16 cellular contexts compared by ENCODE assay signal in the genomic region with DNA sequence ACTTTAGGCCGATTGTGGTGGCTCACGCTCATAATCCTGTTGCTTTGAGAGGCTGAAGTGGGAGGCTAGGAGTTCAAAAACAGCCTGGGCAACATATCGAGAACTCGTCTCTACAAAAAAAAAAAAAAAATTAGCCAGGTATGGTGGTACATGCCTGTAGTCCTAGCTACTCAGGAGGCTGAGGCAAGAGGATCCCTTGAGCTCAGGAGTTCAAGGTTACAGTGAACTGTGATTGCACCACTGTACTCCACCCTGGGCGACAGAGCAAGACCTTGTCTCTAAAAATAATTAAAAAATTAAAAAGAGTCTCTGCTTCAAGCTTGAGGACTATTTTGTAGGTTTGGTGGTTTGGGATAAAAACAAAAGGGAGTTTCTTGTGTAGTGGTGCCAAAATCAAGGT. TPM values are rescaled to one million over a fixed set of nuclear protein-coding genes. Genes with fewer than 3 reads are reported as not detected.
DNase-seq lines count a peak whose midpoint lies in the region; ATAC-seq and TF ChIP-seq lines count a peak whose summit lies in the region.
"Had no signal": no experiment of that assay in that cellular context is flagged by ENCODE, and none has a peak within 500 bp of the region (broad histone marks: within the 10 kb centered on the region; RNA-seq: fewer than 3 reads in every experiment).

No MANE protein-coding gene starts in this region.

- peaks cover 0 to 44% (median 24%) of the 10 kb centered on the region in 10 experiments; a peak in 14 of 20 replicates for H3K4me1 ChIP-seq in BLaER1 treated with 17β-estradiol and CSF1 and Interleukin-3, amounts not matched to agents 10 nM and 100 nM
- H3K4me1 ChIP-seq: Caco-2 had no signal

- TF ChIP-seq CTCF in VCaP (conservative IDR thresholded peaks at IDR 0.05) (no peak), mesothelial cell of epicardium (IDR thresholded peaks at IDR 0.05; ENCODE audit: unreplicated experiment) (no peak)

- peaks cover 15 to 87% (median 67%) of the 10 kb centered on the region in 11 experiments; a peak in 21 of 22 replicates for H3K36me3 ChIP-seq in BLaER1 treated with 17β-estradiol and CSF1 and Interleukin-3, amounts not matched to agents 10 nM and 100 nM

- POLR2A ChIA-PET in activated CD4-positive, alpha-beta T cell treated with anti-CD3 and anti-CD28 coated beads for 36 hours (lab: Charles Lee) = interaction anchor here (0.7 kb wide), 1 partner anchor 1697 kb away, joined by 3 read pairs; no protein-coding TSS in a partner anchor

- H3K27ac ChIP-seq in BLaER1 treated with 17β-estradiol and CSF1 and Interleukin-3, amounts not matched to agents 10 nM and 100 nM = peak overlapping the region in 3 of 11 experiments; percentile 10 to 35 (median 18); a peak in 4 of 22 replicates
- H3K27ac ChIP-seq in VCaP = peak overlapping the region; percentile 34
- H3K27ac ChIP-seq: 22Rv1, HL-60 had no signal

- peak overlapping the region; percentile 47 for H3K27ac Mint-ChIP-seq in activated CD4-positive, alpha-beta T cell treated with anti-CD3 and anti-CD28 coated beads for 36 hours
- H3K27ac Mint-ChIP-seq in activated CD4-positive, alpha-beta T cell treated with anti-CD3 and anti-CD28 coated beads, Interleukin-2, amount 10 ng/mL, durations not matched to agents 24 days and 14 days = no peak overlapping the region
- peak overlapping the region; percentile 54 for H3K27ac Mint-ChIP-seq in mesothelial cell of epicardium
- H3K27ac Mint-ChIP-seq: CD8-positive, alpha-beta memory T cell had no signal

- CTCF ChIA-PET in activated CD4-positive, alpha-beta T cell treated with anti-CD3 and anti-CD28 coated beads for 36 hours (lab: Charles Lee) = interaction anchor here (1.0 kb wide), 1 partner anchor 144 kb away, joined by 4 read pairs; no protein-coding TSS in a partner anchor

- DNase-seq in activated CD4-positive, alpha-beta T cell treated with anti-CD3 and anti-CD28 coated beads for 36 hours = no peak
- DNase-seq in activated CD4-positive, alpha-beta T cell treated with anti-CD3 and anti-CD28 coated beads, Interleukin-2, amount 10 ng/mL, durations not matched to agents 24 days and 14 days = no peak
- DNase-seq in mesothelial cell of epicardium (ENCODE audit: low spot score in 2 of 2, unreplicated experiment in 2 of 2) (no peak), SW 1271 (lab: John Stamatoyannopoulos, UW) (no peak)
- DNase-seq: Caco-2; CD8-positive, alpha-beta memory T cell; DND-41; GDM1; HCEC 1CT had no signal

- ATAC-seq in activated CD4-positive, alpha-beta T cell treated with anti-CD3 and anti-CD28 coated beads for 36 hours = no peak
- no peak for ATAC-seq in HG02623 (IDR thresholded peaks at IDR 0.05; ENCODE audit: unreplicated experiment)

- H3K4me1 Mint-ChIP-seq in activated CD4-positive, alpha-beta T cell treated with anti-CD3 and anti-CD28 coated beads for 36 hours = peaks cover 34% of the 10 kb centered on the region
- peaks cover 30% of the 10 kb centered on the region for H3K4me1 Mint-ChIP-seq in activated CD4-positive, alpha-beta T cell treated with anti-CD3 and anti-CD28 coated beads, Interleukin-2, amount 10 ng/mL, durations not matched to agents 24 days and 14 days
- H3K4me1 Mint-ChIP-seq in mesothelial cell of epicardium = peaks cover 33% of the 10 kb centered on the region

- H4K20me1 ChIP-seq in BLaER1 treated with 17β-estradiol and CSF1 and Interleukin-3, amounts not matched to agents 10 nM and 100 nM = peaks cover 11 to 100% (median 92%) of the 10 kb centered on the region in 11 experiments; a peak in 19 of 22 replicates

- intact Hi-C loops in activated CD4-positive, alpha-beta T cell treated with anti-CD3 and anti-CD28 coated beads for 36 hours (cut with DNase I, micrococcal nuclease) = no loop called here
- intact Hi-C loops in activated CD4-positive, alpha-beta T cell treated with anti-CD3 and anti-CD28 coated beads, Interleukin-2, amount 10 ng/mL, durations not matched to agents 24 days and 14 days (cut with micrococcal nuclease) = no loop called here

- H3K9me3 Mint-ChIP-seq in activated CD4-positive, alpha-beta T cell treated with anti-CD3 and anti-CD28 coated beads for 36 hours (ENCODE audit: low read depth) = no peaks in the 10 kb centered on the region
- H3K9me3 Mint-ChIP-seq in activated CD4-positive, alpha-beta T cell treated with anti-CD3 and anti-CD28 coated beads, Interleukin-2, amount 10 ng/mL, durations not matched to agents 24 days and 14 days = no peaks in the 10 kb centered on the region
- no peaks in the 10 kb centered on the region for H3K9me3 Mint-ChIP-seq in mesothelial cell of epicardium
- H3K9me3 Mint-ChIP-seq: CD8-positive, alpha-beta memory T cell had no signal

- H3K4me3 Mint-ChIP-seq in activated CD4-positive, alpha-beta T cell treated with anti-CD3 and anti-CD28 coated beads for 36 hours = no peak overlapping the region
- no peak overlapping the region for H3K4me3 Mint-ChIP-seq in activated CD4-positive, alpha-beta T cell treated with anti-CD3 and anti-CD28 coated beads, Interleukin-2, amount 10 ng/mL, durations not matched to agents 24 days and 14 days
- H3K4me3 Mint-ChIP-seq in mesothelial cell of epicardium = no peak overlapping the region
- H3K4me3 Mint-ChIP-seq: CD8-positive, alpha-beta memory T cell had no signal

- no peak overlapping the region for H3K4me3 ChIP-seq in BLaER1 treated with 17β-estradiol and CSF1 and Interleukin-3, amounts not matched to agents 10 nM and 100 nM

- no peak overlapping the region for H3K9ac ChIP-seq in BLaER1 treated with 17β-estradiol and CSF1 and Interleukin-3, amounts not matched to agents 10 nM and 100 nM

- H3K27me3 Mint-ChIP-seq in activated CD4-positive, alpha-beta T cell treated with anti-CD3 and anti-CD28 coated beads for 36 hours = no peaks in the 10 kb centered on the region
- no peaks in the 10 kb centered on the region for H3K27me3 Mint-ChIP-seq in activated CD4-positive, alpha-beta T cell treated with anti-CD3 and anti-CD28 coated beads, Interleukin-2, amount 10 ng/mL, durations not matched to agents 24 days and 14 days
- H3K27me3 Mint-ChIP-seq in mesothelial cell of epicardium (ENCODE audit: low read depth) = no peaks in the 10 kb centered on the region
- H3K27me3 Mint-ChIP-seq: CD8-positive, alpha-beta memory T cell had no signal

- peak overlapping the region in 6 of 11 experiments; percentile 10 to 37 (median 15); a peak in 4 of 22 replicates for H3K4me2 ChIP-seq in BLaER1 treated with 17β-estradiol and CSF1 and Interleukin-3, amounts not matched to agents 10 nM and 100 nM

- H3K9me3 ChIP-seq in BLaER1 treated with 17β-estradiol and CSF1 and Interleukin-3, amounts not matched to agents 10 nM and 100 nM (replicated peaks in 1 of 11) = no peaks in the 10 kb centered on the region
- H3K9me3 ChIP-seq: Caco-2 had no signal

- H3K36me3 Mint-ChIP-seq in activated CD4-positive, alpha-beta T cell treated with anti-CD3 and anti-CD28 coated beads for 36 hours (ENCODE audit: low read depth) = peaks cover 1% of the 10 kb centered on the region
- peaks cover 16% of the 10 kb centered on the region for H3K36me3 Mint-ChIP-seq in activated CD4-positive, alpha-beta T cell treated with anti-CD3 and anti-CD28 coated beads, Interleukin-2, amount 10 ng/mL, durations not matched to agents 24 days and 14 days (ENCODE audit: low read depth)
- peaks cover 7% of the 10 kb centered on the region for H3K36me3 Mint-ChIP-seq in mesothelial cell of epicardium

- H3K27me3 ChIP-seq in BLaER1 treated with 17β-estradiol and CSF1 and Interleukin-3, amounts not matched to agents 10 nM and 100 nM = no peaks in the 10 kb centered on the region

RNA-seq across cellular contexts. Expression of a gene that starts 21.2 kb away (rescaled TPM):
- 10 to 100 TPM; 66.5 to 73.2 TPM for total RNA-seq in activated CD4-positive, alpha-beta T cell treated with anti-CD3 and anti-CD28 coated beads for 36 hours
- 86.6 and 91.2 TPM in 2 replicates for total RNA-seq in activated CD4-positive, alpha-beta T cell treated with anti-CD3 and anti-CD28 coated beads, Interleukin-2, amount 10 ng/mL, durations not matched to agents 24 days and 14 days
- 164 to 168 TPM (median 165 TPM) in 3 replicates for total RNA-seq in mesothelial cell of epicardium

RNA-seq across cellular contexts. Expression of a gene that starts 24.9 kb away (rescaled TPM):
- total RNA-seq in activated CD4-positive, alpha-beta T cell treated with anti-CD3 and anti-CD28 coated beads for 36 hours = under 1 TPM in 1 of 2 experiments, not detected in 1; 0.81 TPM
- total RNA-seq in activated CD4-positive, alpha-beta T cell treated with anti-CD3 and anti-CD28 coated beads, Interleukin-2, amount 10 ng/mL, durations not matched to agents 24 days and 14 days = not detected in 2 replicates
- 0.54 TPM in 1 of 3 replicates, not detected in the others for total RNA-seq in mesothelial cell of epicardium
- total RNA-seq: A673; CD8-positive, alpha-beta memory T cell; H1 had no signal
